Comparison of ENCODE assay signal across 19 cellular contexts in genomic region chr17:65364408-65364807, GRCh38.
A peak's percentile ranks its signal among the peaks of the same experiment; 100 is the strongest.
DNase-seq lines count a peak whose midpoint lies in the region; ATAC-seq and TF ChIP-seq lines count a peak whose summit lies in the region.
"Had no signal": no experiment of that assay in that cellular context is flagged by ENCODE, and none has a peak within 500 bp of the region (broad histone marks: within the 10 kb centered on the region; RNA-seq: fewer than 3 reads in every experiment).

No MANE protein-coding gene starts in this region.

- H4K20me1 ChIP-seq in neural progenitor cell (ENCODE audit: low read depth) (no peaks in the 10 kb centered on the region), PC-3 (ENCODE audit: low read length) (no peaks in the 10 kb centered on the region)

- POLR2A ChIA-PET in PC-3 (lab: Charles Lee; ENCODE audit: unreplicated experiment): no interaction called here

- CTCF ChIA-PET in PC-3 (lab: Charles Lee): no interaction called here

- WGBS in esophagus muscularis mucosa: 63% methylated on average over 7 of the region's 7 CpGs

- H3K9me3 Mint-ChIP-seq in neural progenitor cell: peaks cover 13% of the 10 kb centered on the region
- peaks cover 6% of the 10 kb centered on the region for H3K9me3 Mint-ChIP-seq in type B pancreatic cell
- H3K9me3 Mint-ChIP-seq: CD4-positive, alpha-beta T cell had no signal

- no peaks in the 10 kb centered on the region for H3K27me3 ChIP-seq in esophagus muscularis mucosa
- no peaks in the 10 kb centered on the region for H3K27me3 ChIP-seq in neural progenitor cell
- no peaks in the 10 kb centered on the region for H3K27me3 ChIP-seq in PC-3 (ENCODE audit: low read length)

- intact Hi-C loops in esophagus muscularis mucosa (cut with DNase I) (no loop called here), PC-3 (cut with micrococcal nuclease) (no loop called here)

- TF ChIP-seq POLR2A in esophagus muscularis mucosa (IDR thresholded peaks at IDR 0.05; ENCODE audit: low read depth): no peak
- no peak for TF ChIP-seq POLR2A in erythroblast (IDR thresholded peaks at IDR 0.05; ENCODE audit: low read length)

- H3K79me2 ChIP-seq in neural progenitor cell (ENCODE audit: low read depth): no peaks in the 10 kb centered on the region
- no peaks in the 10 kb centered on the region for H3K79me2 ChIP-seq in PC-3 (ENCODE audit: low read length)

- peak overlapping the region; percentile 28 for H2AFZ ChIP-seq in neural progenitor cell (replicated peaks)
- no peak overlapping the region for H2AFZ ChIP-seq in PC-3 (ENCODE audit: low read length)
- H2AFZ ChIP-seq: GM23248 had no signal

- H3K4me3 ChIP-seq in esophagus muscularis mucosa: no peak overlapping the region
- no peak overlapping the region for H3K4me3 ChIP-seq in neural progenitor cell
- no peak overlapping the region for H3K4me3 ChIP-seq in PC-3 (ENCODE audit: low read length)
- H3K4me3 ChIP-seq: GM23248, HAP-1 had no signal

- H3K36me3 ChIP-seq in esophagus muscularis mucosa (no peaks in the 10 kb centered on the region), neural progenitor cell (no peaks in the 10 kb centered on the region), PC-3 (ENCODE audit: low read depth, low read length) (no peaks in the 10 kb centered on the region)
- H3K36me3 ChIP-seq: HAP-1 had no signal

- BruUV-seq in PC-3 (replicated peaks; lab: Mats Ljungman, UMichigan): no TSS peak

- H3K4me2 ChIP-seq in neural progenitor cell (no peak overlapping the region), PC-3 (ENCODE audit: low read length) (no peak overlapping the region)

- DNase-seq in SW480 (ENCODE audit: low spot score) (peak; percentile 56), esophagus muscularis mucosa (ENCODE audit: extremely low spot score) (peak; percentile 85), neural progenitor cell (ENCODE audit: low spot score) (no peak), type B pancreatic cell (ENCODE audit: extremely low spot score, unreplicated experiment) (no peak), erythroblast (lab: John Stamatoyannopoulos, UW) (no peak), PC-3 (no peak), KG1 (lab: John Stamatoyannopoulos, UW) (no peak), DMS153 (lab: John Stamatoyannopoulos, UW) (no peak)
- DNase-seq: AML-193; Caco-2; CD4-positive, alpha-beta T cell; DMS79; GF-D8; GM23248; KBM-7 had no signal

- peak overlapping the region; percentile 36 for H3K4me3 Mint-ChIP-seq in neural progenitor cell
- peak overlapping the region; percentile 14 for H3K4me3 Mint-ChIP-seq in type B pancreatic cell
- H3K4me3 Mint-ChIP-seq: CD4-positive, alpha-beta T cell had no signal

- no peak overlapping the region for H3K9ac ChIP-seq in neural progenitor cell
- no peak overlapping the region for H3K9ac ChIP-seq in PC-3 (ENCODE audit: low read length)
- H3K9ac ChIP-seq: GM23248 had no signal

- H3K27ac ChIP-seq in esophagus muscularis mucosa (replicated peaks in 1 of 4): no peak overlapping the region
- no peak overlapping the region for H3K27ac ChIP-seq in neural progenitor cell
- H3K27ac ChIP-seq in PC-3 (ENCODE audit: low read length): no peak overlapping the region
- H3K27ac ChIP-seq: C4-2B, GM23248 had no signal

- ATAC-seq in PC-3: no peak
- ATAC-seq: HepG2 had no signal

- no peaks in the 10 kb centered on the region for H3K9me2 ChIP-seq in PC-3 (replicated peaks; ENCODE audit: low read length)

- H3F3A ChIP-seq in neural progenitor cell (ENCODE audit: low read depth) (no peaks in the 10 kb centered on the region), PC-3 (ENCODE audit: low read length, unreplicated experiment) (no peaks in the 10 kb centered on the region)

- H3K9me3 ChIP-seq in esophagus muscularis mucosa (peaks cover 0 to 6% (median 0%) of the 10 kb centered on the region in 4 donors), neural progenitor cell (ENCODE audit: low read depth) (no peaks in the 10 kb centered on the region), PC-3 (ENCODE audit: low read length) (no peaks in the 10 kb centered on the region)
- H3K9me3 ChIP-seq: Caco-2, HAP-1 had no signal

- no peak for TF ChIP-seq EP300 in esophagus muscularis mucosa (IDR thresholded peaks at IDR 0.05)

- H3K36me3 Mint-ChIP-seq in neural progenitor cell (no peaks in the 10 kb centered on the region), type B pancreatic cell (peaks cover 3% of the 10 kb centered on the region)

- H3K27ac Mint-ChIP-seq in neural progenitor cell: peak overlapping the region; percentile 97
- peak overlapping the region; percentile 57 for H3K27ac Mint-ChIP-seq in type B pancreatic cell
- H3K27ac Mint-ChIP-seq: CD4-positive, alpha-beta T cell; IgD-negative memory B cell had no signal

- H3K27me3 Mint-ChIP-seq in neural progenitor cell (ENCODE audit: insufficient read depth, low read depth) (peaks cover 13% of the 10 kb centered on the region), type B pancreatic cell (peaks cover 3% of the 10 kb centered on the region)

- H3K4me1 ChIP-seq in esophagus muscularis mucosa (no peaks in the 10 kb centered on the region), neural progenitor cell (no peaks in the 10 kb centered on the region), PC-3 (ENCODE audit: insufficient read depth, low read length) (peaks cover 29% of the 10 kb centered on the region)
- H3K4me1 ChIP-seq: HAP-1 had no signal

- TF ChIP-seq CTCF in esophagus muscularis mucosa (IDR thresholded peaks at IDR 0.05) (no peak), neural progenitor cell (IDR thresholded peaks at IDR 0.05) (no peak), type B pancreatic cell (conservative IDR thresholded peaks at IDR 0.05) (no peak), PC-3 (conservative IDR thresholded peaks at IDR 0.05; ENCODE audit: low read depth, low read length) (no peak)

- H3K4me1 Mint-ChIP-seq in neural progenitor cell (peaks cover 40% of the 10 kb centered on the region), type B pancreatic cell (ENCODE audit: unreplicated experiment) (peaks cover 15% of the 10 kb centered on the region)
- H3K4me1 Mint-ChIP-seq: IgD-negative memory B cell had no signal

Comparison
In these comparisons a context has a peak if more than half of its experiments do, and no peak if none do; other contexts are left out.
1. DNase-seq: peak in SW480 (single experiment) and esophagus muscularis mucosa (single experiment); none in neural progenitor cell (single experiment), type B pancreatic cell (single experiment), erythroblast (0 of 2), PC-3 (single experiment), KG1 (single experiment) and DMS153 (single experiment).